In the genomic region with DNA sequence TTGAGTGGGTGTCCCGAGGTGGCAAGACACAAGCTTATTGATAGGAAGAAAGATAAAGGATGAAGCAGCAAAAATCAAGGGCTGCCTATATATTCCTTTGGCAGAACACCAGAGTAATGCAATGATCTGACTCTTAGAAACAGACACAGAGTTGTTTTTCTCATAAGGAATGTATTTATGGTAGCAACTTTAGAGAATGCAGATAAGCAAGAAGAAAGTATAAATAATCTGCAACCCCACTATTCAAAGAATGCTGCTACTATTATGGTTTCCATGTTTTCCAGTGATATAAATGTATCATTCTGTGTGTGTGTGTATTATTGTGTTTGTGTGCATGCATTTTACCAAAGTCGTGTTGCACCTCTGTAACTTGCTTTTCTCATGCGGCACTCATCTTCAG, we compare ENCODE assay signal across 35 cellular contexts.
"Had no signal": no experiment of that assay in that cellular context is flagged by ENCODE, and none has a peak within 500 bp of the region (broad histone marks: within the 10 kb centered on the region; RNA-seq: fewer than 3 reads in every experiment).

No MANE protein-coding gene starts in this region.

- H3K27ac Mint-ChIP-seq: activated B cell treated with CpG ODN at 0.5 μM for 24 hours; activated CD4-positive, alpha-beta memory T cell treated with anti-CD3 and anti-CD28 coated beads, Interleukin-2, amount 10 ng/mL, durations not matched to agents 7 days and 5 days; activated CD8-positive, alpha-beta memory T cell treated with anti-CD3 and anti-CD28 coated beads, Interleukin-2, amount 10 ng/mL, durations not matched to agents 7 days and 5 days; activated naive CD8-positive, alpha-beta T cell treated with anti-CD3 and anti-CD28 coated beads for 36 hours; activated T-cell treated with anti-CD3 and anti-CD28 coated beads, Interleukin-2, amount 50 U/mL, for 72 hours; activated T-helper 17 cell treated with anti-CD3 and anti-CD28 coated beads, Interleukin-2, amount 50 U/mL, for 72 hours had no signal

- H3K36me3 Mint-ChIP-seq: activated CD8-positive, alpha-beta memory T cell treated with anti-CD3 and anti-CD28 coated beads, Interleukin-2, amount 10 ng/mL, durations not matched to agents 7 days and 5 days; activated naive CD8-positive, alpha-beta T cell treated with anti-CD3 and anti-CD28 coated beads for 36 hours had no signal

- H3K36me3 ChIP-seq: SJCRH30 had no signal

- ATAC-seq: activated CD8-positive, alpha-beta memory T cell treated with anti-CD3 and anti-CD28 coated beads, Interleukin-2, amount 10 ng/mL, durations not matched to agents 7 days and 5 days; activated T-cell treated with anti-CD3 and anti-CD28 coated beads, Interleukin-2, amount 50 U/mL, for 72 hours; activated T-helper 17 cell treated with anti-CD3 and anti-CD28 coated beads, Interleukin-2, amount 50 U/mL, for 72 hours; body of pancreas; PC-3 had no signal

- H3K4me3 Mint-ChIP-seq: activated B cell treated with CpG ODN at 0.5 μM for 24 hours; activated CD4-positive, alpha-beta memory T cell treated with anti-CD3 and anti-CD28 coated beads, Interleukin-2, amount 10 ng/mL, durations not matched to agents 7 days and 5 days; activated CD8-positive, alpha-beta memory T cell treated with anti-CD3 and anti-CD28 coated beads, Interleukin-2, amount 10 ng/mL, durations not matched to agents 7 days and 5 days; activated naive CD8-positive, alpha-beta T cell treated with anti-CD3 and anti-CD28 coated beads for 36 hours; activated T-cell treated with anti-CD3 and anti-CD28 coated beads, Interleukin-2, amount 50 U/mL, for 72 hours; activated T-helper 17 cell treated with anti-CD3 and anti-CD28 coated beads, Interleukin-2, amount 50 U/mL, for 72 hours had no signal

- H3K4me3 ChIP-seq: body of pancreas, SJCRH30 had no signal

- DNase-seq: activated B cell treated with CpG ODN at 0.5 μM for 24 hours; activated CD4-positive, alpha-beta memory T cell treated with anti-CD3 and anti-CD28 coated beads, Interleukin-2, amount 10 ng/mL, durations not matched to agents 7 days and 5 days; activated CD4-positive, alpha-beta T cell treated with anti-CD3 and anti-CD28 coated beads for 4 hours; activated CD4-positive, alpha-beta T cell treated with anti-CD3 and anti-CD28 coated beads, Interleukin-2, amount 50 U/mL, for 1 hour; activated CD4-positive, CD25-positive, alpha-beta regulatory T cell treated with anti-CD3 and anti-CD28 coated beads, Interleukin-2, amount 50 U/mL, for 72 hours; activated CD8-positive, alpha-beta memory T cell treated with anti-CD3 and anti-CD28 coated beads for 24 hours; activated CD8-positive, alpha-beta memory T cell treated with anti-CD3 and anti-CD28 coated beads, Interleukin-2, amount 10 ng/mL, durations not matched to agents 7 days and 5 days; activated CD8-positive, alpha-beta memory T cell treated with anti-CD3 and anti-CD28 coated beads, Interleukin-2, amount 50 U/mL, for 48 hours; activated effector memory CD4-positive, alpha-beta T cell treated with anti-CD3 and anti-CD28 coated beads, Interleukin-2, amount 50 U/mL, for 16 hours; activated naive CD4-positive, alpha-beta T cell; activated naive CD4-positive, alpha-beta T cell treated with anti-CD3 and anti-CD28 coated beads, Interleukin-2, amount 50 U/mL, for 16 hours; activated naive CD8-positive, alpha-beta T cell treated with anti-CD3 and anti-CD28 coated beads for 36 hours; activated T-cell treated with anti-CD3 and anti-CD28 coated beads, Interleukin-2, amount 50 U/mL, for 72 hours; body of pancreas; caudate nucleus; cerebellar nuclear complex; NCI-H1048; NCI-H1105 treated with DMSO at 0.1 percent for 48 hours; NCI-H1436 treated with DMSO at 0.1 percent for 48 hours; NCI-H1694 treated with DMSO at 0.1 percent for 48 hours; NCI-H2029; NCI-H2171; NCI-H510A; NCI-H526; NCI-H748 treated with DMSO at 0.1 percent for 48 hours; NK-92 treated with Interleukin-12 subunit alpha and Interleukin-12 subunit beta, amount 100 ng/mL, for 24 hours; PC-3; Right ventricle myocardium superior; SJCRH30; SW 1271; T-helper 1 cell; T-helper 9 cell had no signal

- H3K9me3 Mint-ChIP-seq: activated B cell treated with CpG ODN at 0.5 μM for 24 hours; activated naive CD8-positive, alpha-beta T cell treated with anti-CD3 and anti-CD28 coated beads for 36 hours; activated T-cell treated with anti-CD3 and anti-CD28 coated beads, Interleukin-2, amount 50 U/mL, for 72 hours; activated T-helper 17 cell treated with anti-CD3 and anti-CD28 coated beads, Interleukin-2, amount 50 U/mL, for 72 hours had no signal

- H3K9me3 ChIP-seq: body of pancreas, SJCRH30 had no signal

- H3K4me1 Mint-ChIP-seq: activated B cell treated with CpG ODN at 0.5 μM for 24 hours; activated CD4-positive, alpha-beta memory T cell treated with anti-CD3 and anti-CD28 coated beads, Interleukin-2, amount 10 ng/mL, durations not matched to agents 7 days and 5 days; activated CD8-positive, alpha-beta memory T cell treated with anti-CD3 and anti-CD28 coated beads, Interleukin-2, amount 10 ng/mL, durations not matched to agents 7 days and 5 days; activated naive CD8-positive, alpha-beta T cell treated with anti-CD3 and anti-CD28 coated beads for 36 hours; activated T-helper 17 cell treated with anti-CD3 and anti-CD28 coated beads, Interleukin-2, amount 50 U/mL, for 72 hours had no signal

- H3K27ac ChIP-seq: body of pancreas, RWPE1, SJCRH30, VCaP had no signal

- H3K4me1 ChIP-seq: body of pancreas, SJCRH30 had no signal

- H3K27me3 ChIP-seq: body of pancreas, SJCRH30 had no signal

- H3K27me3 Mint-ChIP-seq: activated B cell treated with CpG ODN at 0.5 μM for 24 hours had no signal
